8 cellular contexts compared by ENCODE assay signal in the genomic region with DNA sequence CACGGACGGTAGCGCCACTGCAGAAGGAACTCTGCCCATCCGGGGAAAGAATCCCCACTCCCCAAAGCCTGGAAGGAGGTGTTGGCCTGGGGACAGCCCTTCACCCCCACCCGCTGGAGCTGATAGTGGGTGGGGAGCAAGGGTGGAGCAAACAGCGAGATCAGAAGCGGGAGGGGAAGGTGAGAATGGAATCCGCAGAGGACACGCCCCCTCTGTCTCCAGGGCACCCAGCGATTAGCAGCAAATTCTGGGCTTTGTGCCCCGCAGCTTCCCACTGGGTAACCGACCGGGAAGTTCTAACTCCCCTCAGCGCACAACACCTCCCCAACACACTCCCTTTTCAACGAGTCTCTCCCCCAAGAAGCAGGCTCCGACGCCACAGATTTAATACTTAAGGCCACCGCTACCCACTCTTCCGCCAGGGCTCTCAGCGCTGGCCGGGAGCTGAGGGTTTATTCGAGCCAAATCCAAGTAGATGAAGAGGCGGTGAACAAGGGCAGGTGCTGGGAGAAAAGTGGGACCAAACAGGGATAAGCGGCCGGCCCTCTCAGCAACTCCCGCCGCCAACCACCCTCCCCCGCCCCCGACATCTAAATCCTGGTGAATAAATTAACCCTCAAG. TPM values are rescaled to one million over a fixed set of nuclear protein-coding genes. Genes with fewer than 3 reads are reported as not detected.
A peak's percentile ranks its signal among the peaks of the same experiment; 100 is the strongest.
DNase-seq lines count a peak whose midpoint lies in the region; ATAC-seq and TF ChIP-seq lines count a peak whose summit lies in the region.

No MANE protein-coding gene starts in this region.

- no peaks in the 10 kb centered on the region for H3F3A ChIP-seq in neural cell (ENCODE audit: insufficient read depth, low read length, poor library complexity, severe bottlenecking)

- POLR2A ChIA-PET in activated B cell treated with CpG ODN at 0.5 μM for 24 hours (lab: Charles Lee), result interaction anchor here (0.6 to 1.4 kb wide), 7 partner anchors 9 to 236 kb away, joined by 3 to 14 read pairs (median 3); no protein-coding TSS in a partner anchor

- H3K27ac Mint-ChIP-seq in activated B cell treated with CpG ODN at 0.5 μM for 24 hours, result peak overlapping the region; percentile 66

- H3K36me3 ChIP-seq in KOPT-K1 (ENCODE audit: insufficient read depth, low read length) (0 out of 2 replicates have a peak, but pooled peaks cover 3% of the 10 kb centered on the region), neural cell (ENCODE audit: insufficient read depth, low read length) (no peaks in the 10 kb centered on the region)

- H2AFZ ChIP-seq in neural cell (ENCODE audit: low read depth, low read length), result peak overlapping the region; percentile 27

- TF ChIP-seq CTCF in activated B cell treated with CpG ODN at 0.5 μM for 24 hours (IDR thresholded peaks at IDR 0.05) (no peak), fibroblast of pulmonary artery (IDR thresholded peaks at IDR 0.05; ENCODE audit: low read length, missing control alignments) (no peak), neural cell (IDR thresholded peaks at IDR 0.05; ENCODE audit: poor library complexity, severe bottlenecking) (no peak)

- no peaks in the 10 kb centered on the region for H3K36me3 Mint-ChIP-seq in activated B cell treated with CpG ODN at 0.5 μM for 24 hours (ENCODE audit: low read depth)

- peaks cover 10% of the 10 kb centered on the region for H4K20me1 ChIP-seq in neural cell (ENCODE audit: insufficient read depth)

- H3K27me3 Mint-ChIP-seq in activated B cell treated with CpG ODN at 0.5 μM for 24 hours, result no peaks in the 10 kb centered on the region

- H3K27ac ChIP-seq in KOPT-K1 (ENCODE audit: low read depth, low read length, poor library complexity, severe bottlenecking) (peak overlapping the region; percentile 74), neural cell (ENCODE audit: low read length) (peak overlapping the region; percentile 80)

- H3K27me3 ChIP-seq in neural cell (ENCODE audit: insufficient read depth, low read depth, low read length), result no peaks in the 10 kb centered on the region

- peak overlapping the region; percentile 96 for H3K9ac ChIP-seq in neural cell (ENCODE audit: low read length)

- peaks cover 71% of the 10 kb centered on the region for H3K79me2 ChIP-seq in neural cell (replicated peaks; ENCODE audit: insufficient read depth, low read length)

- peaks cover 14% of the 10 kb centered on the region for H3K4me1 Mint-ChIP-seq in activated B cell treated with CpG ODN at 0.5 μM for 24 hours

- no peak for TF ChIP-seq EP300 in neural cell (conservative IDR thresholded peaks at IDR 0.05; ENCODE audit: poor library complexity, severe bottlenecking)

- CTCF ChIA-PET in activated B cell treated with CpG ODN at 0.5 μM for 24 hours (lab: Charles Lee), result interaction anchor here (1.6 kb wide), 1 partner anchor 20 kb away, joined by 3 read pairs; no protein-coding TSS in a partner anchor

- intact Hi-C loops in activated B cell treated with CpG ODN at 0.5 μM for 24 hours (cut with micrococcal nuclease), result loop anchor here (1.0 to 10.0 kb wide), 3 partner anchors 8 to 700 kb away; a partner anchor contains a TSS

- H3K9me3 ChIP-seq in KOPT-K1 (ENCODE audit: insufficient read depth, low read length, poor library complexity, severe bottlenecking) (no peaks in the 10 kb centered on the region), neural cell (ENCODE audit: low read length) (no peaks in the 10 kb centered on the region)

- H3K4me3 ChIP-seq in fibroblast of pulmonary artery (replicated peaks; ENCODE audit: low read depth, low read length) (peak overlapping the region; percentile 75), neural cell (ENCODE audit: low read length) (peak overlapping the region; percentile 85)

- DNase-seq in DMS79 (lab: John Stamatoyannopoulos, UW) (peak; percentile 62), activated B cell treated with CpG ODN at 0.5 μM for 24 hours (no peak), fibroblast of pulmonary artery (ENCODE audit: low read depth) (no peak), middle frontal gyrus (ENCODE audit: extremely low spot score, low spot score) (no peak), GDM1 (lab: John Stamatoyannopoulos, UW) (no peak)

- H3K4me2 ChIP-seq in neural cell (ENCODE audit: low read length), result peak overlapping the region; percentile 89

- H3K9me2 ChIP-seq in neural cell (ENCODE audit: insufficient read depth, low read length), result no peaks in the 10 kb centered on the region

- peak overlapping the region; percentile 87 for H3K4me3 Mint-ChIP-seq in activated B cell treated with CpG ODN at 0.5 μM for 24 hours

- no peaks in the 10 kb centered on the region for H3K9me3 Mint-ChIP-seq in activated B cell treated with CpG ODN at 0.5 μM for 24 hours

- ATAC-seq in activated B cell treated with CpG ODN at 0.5 μM for 24 hours (ENCODE audit: low read depth), result no peak
- ATAC-seq in GM18502 (IDR thresholded peaks at IDR 0.05; ENCODE audit: poor library complexity, unreplicated experiment), result no peak

- no peak for TF ChIP-seq RAD21 in neural cell (conservative IDR thresholded peaks at IDR 0.05)

TF ChIP-seq in neural cell, 6 proteins besides CTCF, POLR2A, EP300 and RAD21:
- peak; percentile 11 for TF ChIP-seq POLR2AphosphoS5 (IDR thresholded peaks at IDR 0.05)
- no peak for TF ChIP-seq MXI1 (conservative IDR thresholded peaks at IDR 0.05; ENCODE audit: poor library complexity, severe bottlenecking)
- peak; percentile 10 for TF ChIP-seq TAF1 (IDR thresholded peaks at IDR 0.05; ENCODE audit: low read depth)

RNA-seq across cellular contexts. Expression of a gene that starts 1.3 kb away (rescaled TPM):
- total RNA-seq in activated B cell treated with CpG ODN at 0.5 μM for 24 hours, result 20.6 and 28.8 TPM in 2 replicates
- polyA plus RNA-seq in neural cell, result 447 and 511 TPM in 2 replicates
- polyA minus RNA-seq in neural cell, result 151 and 162 TPM in 2 replicates

RNA-seq across cellular contexts. Expression of a gene that starts 18.2 kb away (rescaled TPM):
- not detected in 2 replicates for total RNA-seq in activated B cell treated with CpG ODN at 0.5 μM for 24 hours
- 0.44 TPM in 1 of 2 replicates, not detected in the other for polyA plus RNA-seq in neural cell
- polyA minus RNA-seq in neural cell, result not detected in 2 replicates
